8 cellular contexts compared by ENCODE assay signal in the genomic region with DNA sequence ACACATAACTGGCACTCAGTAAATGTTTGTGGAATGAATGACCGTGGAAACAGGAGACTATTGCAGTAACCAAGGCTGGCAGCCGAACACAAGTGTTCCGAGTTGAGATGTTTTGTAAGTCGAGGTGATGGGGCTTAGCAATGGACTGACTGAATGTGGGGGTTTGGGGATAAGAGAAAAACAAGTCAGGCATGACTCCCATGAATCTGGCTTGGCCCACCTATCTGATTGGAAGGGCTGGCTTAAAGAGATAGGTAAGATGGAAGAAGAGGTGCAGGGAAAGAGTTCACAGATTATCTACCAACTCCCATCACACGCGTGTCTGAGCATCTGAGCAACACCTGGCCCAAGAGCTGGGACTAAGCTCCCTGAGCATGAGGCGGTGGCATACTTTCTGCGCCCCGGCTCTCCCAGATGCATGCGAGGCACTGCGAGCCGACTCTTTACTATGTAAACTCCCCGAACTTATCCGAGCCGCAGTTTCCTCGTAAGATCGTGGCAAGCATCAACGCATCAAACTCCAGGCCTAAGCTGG. TPM values are rescaled to one million over a fixed set of nuclear protein-coding genes. Genes with fewer than 3 reads are reported as not detected.
A peak's percentile ranks its signal among the peaks of the same experiment; 100 is the strongest.
DNase-seq lines count a peak whose midpoint lies in the region; ATAC-seq and TF ChIP-seq lines count a peak whose summit lies in the region.

No MANE protein-coding gene starts in this region.

- H3K4me1 Mint-ChIP-seq in nephron: peaks cover 48% of the 10 kb centered on the region

- no peaks in the 10 kb centered on the region for H3K36me3 ChIP-seq in Karpas-422 (ENCODE audit: insufficient read depth, low read length)

- H3K9me3 ChIP-seq in Karpas-422 (ENCODE audit: low read length): no peaks in the 10 kb centered on the region

- H4K20me1 ChIP-seq in Karpas-422 (ENCODE audit: insufficient read depth, low read depth, low read length): no peaks in the 10 kb centered on the region

- H2AFZ ChIP-seq in Karpas-422 (ENCODE audit: low read length): peak overlapping the region; percentile 3; the same call in 1 of the 2 replicates

- H3K79me2 ChIP-seq in Karpas-422 (ENCODE audit: low read length): peaks cover 55% of the 10 kb centered on the region

- no peaks in the 10 kb centered on the region for H3K27me3 ChIP-seq in Karpas-422 (ENCODE audit: low read length)

- peak overlapping the region; percentile 45 to 88 (median 79) for H3K27ac Mint-ChIP-seq in nephron

- H3K36me3 Mint-ChIP-seq in nephron (ENCODE audit: low read depth): peaks cover 4% of the 10 kb centered on the region

- H3K9me3 Mint-ChIP-seq in nephron: no peaks in the 10 kb centered on the region

- H3K27ac ChIP-seq in C4-2B (peak overlapping the region; percentile 69), Karpas-422 (ENCODE audit: low read length) (no peak overlapping the region), coronary artery (peak overlapping the region; percentile 96 to 97)

- peak overlapping the region; percentile 83 for H3K9ac ChIP-seq in Karpas-422 (ENCODE audit: low read length)

- H3K4me3 ChIP-seq in Karpas-422 (ENCODE audit: low read length) (peak overlapping the region; percentile 89), coronary artery (peak overlapping the region; percentile 96)

- peaks cover 27% of the 10 kb centered on the region for H3K4me1 ChIP-seq in Karpas-422 (ENCODE audit: low read length)

- H3K27me3 Mint-ChIP-seq in nephron (ENCODE audit: low read depth): no peaks in the 10 kb centered on the region

- no peaks in the 10 kb centered on the region for H3K9me2 ChIP-seq in Karpas-422 (replicated peaks; ENCODE audit: insufficient read depth, low read length)

- TF ChIP-seq CTCF in C4-2B (conservative IDR thresholded peaks at IDR 0.05): no peak
- TF ChIP-seq CTCF in coronary artery (IDR thresholded peaks at IDR 0.05): no peak
- TF ChIP-seq CTCF in nephron (IDR thresholded peaks at IDR 0.05; ENCODE audit: unreplicated experiment in 3 of 3): no peak

- H3K4me2 ChIP-seq in Karpas-422 (ENCODE audit: low read depth, low read length, poor library complexity, severe bottlenecking): peak overlapping the region; percentile 98

- peak; percentile 60 for DNase-seq in Karpas-422
- no peak for DNase-seq in coronary artery (ENCODE audit: low spot score)
- DNase-seq in NCI-H1092 (lab: John Stamatoyannopoulos, UW): no peak
- DNase-seq in NCI-H2081 (lab: John Stamatoyannopoulos, UW): no peak

- ATAC-seq in GM21423 (IDR thresholded peaks at IDR 0.05; ENCODE audit: unreplicated experiment) (no peak), GM18511 (IDR thresholded peaks at IDR 0.05; ENCODE audit: unreplicated experiment) (no peak)

- peak overlapping the region; percentile 98 to 99 (median 99) for H3K4me3 Mint-ChIP-seq in nephron

RNA-seq across cellular contexts. Expression of gene IFT20, which starts 0.5 kb away (rescaled TPM):
- total RNA-seq in Karpas-422 (2014; rRNA removed; shearing (Covaris generic); ENCODE audit: low replicate concordance): 44.5 and 56.6 TPM in 2 replicates

RNA-seq across cellular contexts. Expression of gene TNFAIP1, which starts 0.8 kb away (rescaled TPM):
- 8.5 and 16.6 TPM in 2 replicates for total RNA-seq in Karpas-422 (2014; rRNA removed; shearing (Covaris generic); ENCODE audit: low replicate concordance)

RNA-seq across cellular contexts. Expression of gene TMEM97, which starts 15.7 kb away (rescaled TPM):
- total RNA-seq in Karpas-422 (2014; rRNA removed; shearing (Covaris generic); ENCODE audit: low replicate concordance): 38.9 and 74.3 TPM in 2 replicates

RNA-seq across cellular contexts. Expression of gene POLDIP2, which starts 22.6 kb away (rescaled TPM):
- total RNA-seq in Karpas-422 (2014; rRNA removed; shearing (Covaris generic); ENCODE audit: low replicate concordance): 71.1 and 98.3 TPM in 2 replicates

RNA-seq across cellular contexts. Expression of gene SEBOX, which starts 30.3 kb away (rescaled TPM):
- total RNA-seq in Karpas-422 (2014; rRNA removed; shearing (Covaris generic); ENCODE audit: low replicate concordance): not detected in 2 replicates
